21 cellular contexts compared by ENCODE assay signal in genomic region chr17:74119049-74119580, GRCh38.
"Had no signal": no experiment of that assay in that cellular context is flagged by ENCODE, and none has a peak within 500 bp of the region (broad histone marks: within the 10 kb centered on the region; RNA-seq: fewer than 3 reads in every experiment).

No MANE protein-coding gene starts in this region.

- H3K9me3 ChIP-seq: mucosa of descending colon, neutrophil, pancreas, tibial nerve, uterus had no signal

- H3K9me3 Mint-ChIP-seq: activated CD4-positive, alpha-beta memory T cell treated with anti-CD3 and anti-CD28 coated beads for 36 hours; activated naive CD8-positive, alpha-beta T cell treated with anti-CD3 and anti-CD28 coated beads for 36 hours; activated T-helper 1 cell treated with anti-CD3 and anti-CD28 coated beads, Interleukin-12 subunit alpha, Interleukin-12 subunit beta, Interleukin-2, Interleukin-4 antibody, amounts not matched to agents 30 ng/mL and 10 ng/mL and 1 ng/mL, durations not matched to agents 14 hours and 24 hours and 36 hours; T-cell had no signal

- H3K4me3 ChIP-seq: left ventricle myocardium inferior, mucosa of descending colon, pancreas, spleen, tibial nerve, uterus had no signal

- H3K4me1 Mint-ChIP-seq: activated B cell treated with CpG ODN at 0.5 μM for 24 hours; activated naive CD8-positive, alpha-beta T cell treated with anti-CD3 and anti-CD28 coated beads for 36 hours; naive B cell; T-cell had no signal

- H3K27ac Mint-ChIP-seq: activated B cell treated with CpG ODN at 0.5 μM for 24 hours; activated CD4-positive, alpha-beta memory T cell treated with anti-CD3 and anti-CD28 coated beads for 36 hours; activated naive CD8-positive, alpha-beta T cell treated with anti-CD3 and anti-CD28 coated beads for 36 hours; activated T-helper 1 cell treated with anti-CD3 and anti-CD28 coated beads, Interleukin-12 subunit alpha, Interleukin-12 subunit beta, Interleukin-2, Interleukin-4 antibody, amounts not matched to agents 30 ng/mL and 10 ng/mL and 1 ng/mL, durations not matched to agents 14 hours and 24 hours and 36 hours; naive B cell; T-cell had no signal

- FAIRE-seq: pancreas had no signal

- H3K36me3 Mint-ChIP-seq: activated CD4-positive, alpha-beta memory T cell treated with anti-CD3 and anti-CD28 coated beads for 36 hours; activated naive CD8-positive, alpha-beta T cell treated with anti-CD3 and anti-CD28 coated beads for 36 hours; naive B cell; T-cell had no signal

- ATAC-seq: foreskin keratinocyte, mucosa of descending colon, pancreas, T-cell had no signal

- H3K27ac ChIP-seq: foreskin keratinocyte, left ventricle myocardium inferior, neutrophil, pancreas, spleen, tibial nerve, uterus had no signal

- DNase-seq: activated B cell treated with CpG ODN at 0.5 μM for 24 hours; activated CD4-positive, alpha-beta memory T cell treated with anti-CD3 and anti-CD28 coated beads for 36 hours; activated CD4-positive, alpha-beta T cell treated with anti-CD3 and anti-CD28 coated beads for 4 hours; activated naive CD4-positive, alpha-beta T cell; activated naive CD8-positive, alpha-beta T cell treated with anti-CD3 and anti-CD28 coated beads for 36 hours; activated T-cell treated with anti-CD3 and anti-CD28 coated beads for 4 hours; amygdala; foreskin keratinocyte; kidney glomerular epithelial cell; left ventricle myocardium inferior; mucosa of descending colon; naive B cell; pancreas; spleen; stimulated activated CD8-positive, alpha-beta memory T cell treated with anti-CD3 and anti-CD28 coated beads, Interleukin-4, amount 100 ng/mL, for 48 hours; stimulated activated naive CD4-positive, alpha-beta T cell treated with Interleukin-2 at 50 U/mL for 16 hours; T-cell; uterus had no signal

- H3K4me1 ChIP-seq: foreskin keratinocyte, left ventricle myocardium inferior, pancreas, spleen, tibial nerve, uterus had no signal

- H3K4me3 Mint-ChIP-seq: activated B cell treated with CpG ODN at 0.5 μM for 24 hours; activated CD4-positive, alpha-beta memory T cell treated with anti-CD3 and anti-CD28 coated beads for 36 hours; activated naive CD8-positive, alpha-beta T cell treated with anti-CD3 and anti-CD28 coated beads for 36 hours; activated T-helper 1 cell treated with anti-CD3 and anti-CD28 coated beads, Interleukin-12 subunit alpha, Interleukin-12 subunit beta, Interleukin-2, Interleukin-4 antibody, amounts not matched to agents 30 ng/mL and 10 ng/mL and 1 ng/mL, durations not matched to agents 14 hours and 24 hours and 36 hours; T-cell had no signal

- H3K27me3 ChIP-seq: foreskin keratinocyte, pancreas, uterus had no signal

- H3K36me3 ChIP-seq: left ventricle myocardium inferior, neutrophil, pancreas, spleen, tibial nerve, uterus had no signal
